In genomic region chr16:74700206-74701040, GRCh38 we compare ENCODE assay signal across 1 cellular context.
TF ChIP-seq lines count a peak whose summit lies in the region.

Gene MLKL (minus strand): TSS chr16:74700862. CDS start chr16:74695757, 5,105 bp downstream.

TF ChIP-seq in HepG2, 621 proteins besides CTCF, POLR2A, EP300 and RAD21 (continued from another document and continues in another):
- no peak for TF ChIP-seq TRAFD1 (CRISPR knock-in tag; IDR thresholded peaks at IDR 0.05; ENCODE audit: borderline replicate concordance)
- TF ChIP-seq GMEB1 (CRISPR knock-in tag; IDR thresholded peaks at IDR 0.05; ENCODE audit: borderline replicate concordance) = peak; percentile 59
- peak; percentile 72 for TF ChIP-seq POGZ (CRISPR knock-in tag; IDR thresholded peaks at IDR 0.05)
- TF ChIP-seq JUN (CRISPR knock-in tag; IDR thresholded peaks at IDR 0.05) = 0 out of 2 replicates have a peak, but pooled peaks have one; percentile 15
- TF ChIP-seq MIXL1 (CRISPR knock-in tag; IDR thresholded peaks at IDR 0.05) = no peak
- no peak for TF ChIP-seq ZNF609 (CRISPR knock-in tag; IDR thresholded peaks at IDR 0.05; ENCODE audit: borderline replicate concordance)
- TF ChIP-seq MXD1 (CRISPR knock-in tag; IDR thresholded peaks at IDR 0.05) = peak; percentile 92
- TF ChIP-seq MXI1 (IDR thresholded peaks at IDR 0.05; ENCODE audit: borderline replicate concordance, low read depth, low read length) = peak; percentile 87; the same call in 2 of the 3 replicates
- TF ChIP-seq FOXA1 (IDR thresholded peaks at IDR 0.05) = no peak
- peak; percentile 10; the same call in 1 of the 2 replicates for TF ChIP-seq FOXA1 (CRISPR knock-in tag; IDR thresholded peaks at IDR 0.05)
- TF ChIP-seq ZNF256 (CRISPR knock-in tag; conservative IDR thresholded peaks at IDR 0.05) = no peak
- no peak for TF ChIP-seq SRSF1 (optimal IDR thresholded peaks at IDR 0.05; ENCODE audit: low read depth, low read length)
- peak; percentile 60; the same call in 1 of the 2 replicates for TF ChIP-seq REL (CRISPR knock-in tag; conservative IDR thresholded peaks at IDR 0.05)
- TF ChIP-seq HOXA5 (CRISPR knock-in tag; IDR thresholded peaks at IDR 0.05) = peak; percentile 75
- TF ChIP-seq ZBTB42 (CRISPR knock-in tag; IDR thresholded peaks at IDR 0.05) = no peak
- 0 out of 2 replicates have a peak, but pooled peaks have one; percentile 4 for TF ChIP-seq ZNF136 (CRISPR knock-in tag; IDR thresholded peaks at IDR 0.05; ENCODE audit: low read depth)
- peak; percentile 24 for TF ChIP-seq ZNF629 (CRISPR knock-in tag; conservative IDR thresholded peaks at IDR 0.05)
- TF ChIP-seq ZBTB40 (IDR thresholded peaks at IDR 0.05) = no peak
- TF ChIP-seq ZBTB40 (CRISPR knock-in tag; IDR thresholded peaks at IDR 0.05) = peak; percentile 62; the same call in 1 of the 2 replicates
- no peak for TF ChIP-seq HOXA7 (CRISPR knock-in tag; IDR thresholded peaks at IDR 0.05)
- peak; percentile 93; the same call in 1 of the 2 replicates for TF ChIP-seq ATF5 (CRISPR knock-in tag; IDR thresholded peaks at IDR 0.05; ENCODE audit: low read depth)
- TF ChIP-seq CREB1 (IDR thresholded peaks at IDR 0.05) = peak; percentile 45; the same call in 1 of the 2 replicates
- peak; percentile 80 for TF ChIP-seq CREB1 (CRISPR knock-in tag; IDR thresholded peaks at IDR 0.05)
- TF ChIP-seq PHB2 (IDR thresholded peaks at IDR 0.05; ENCODE audit: partially characterized antibody) = no peak
- no peak; the same call in 1 of the 2 replicates for TF ChIP-seq FLYWCH1 (CRISPR knock-in tag; IDR thresholded peaks at IDR 0.05)
- TF ChIP-seq ZNF605 (CRISPR knock-in tag; IDR thresholded peaks at IDR 0.05) = peak; percentile 94
- TF ChIP-seq ZNF766 (CRISPR knock-in tag; IDR thresholded peaks at IDR 0.05; ENCODE audit: borderline replicate concordance) = peak; percentile 69; the same call in 1 of the 2 replicates
- TF ChIP-seq ZBTB34 (CRISPR knock-in tag; IDR thresholded peaks at IDR 0.05) = 0 out of 2 replicates have a peak, but pooled peaks have one; percentile 19
- TF ChIP-seq NR2F2 (IDR thresholded peaks at IDR 0.05; ENCODE audit: borderline replicate concordance, low read depth) = no peak
- TF ChIP-seq EHMT2 (IDR thresholded peaks at IDR 0.05; ENCODE audit: borderline replicate concordance, low read depth, low read length) = no peak
- TF ChIP-seq RBM22 (optimal IDR thresholded peaks at IDR 0.05; ENCODE audit: low read length) = no peak
- TF ChIP-seq ZNF335 (CRISPR knock-in tag; IDR thresholded peaks at IDR 0.05) = no peak; the same call in 1 of the 2 replicates
- 0 out of 2 replicates have a peak, but pooled peaks have one; percentile 93 for TF ChIP-seq ZNF274 (CRISPR knock-in tag; IDR thresholded peaks at IDR 0.05)
- no peak; the same call in 1 of the 2 replicates for TF ChIP-seq STAT6 (CRISPR knock-in tag; IDR thresholded peaks at IDR 0.05; ENCODE audit: borderline replicate concordance)
- no peak for TF ChIP-seq ZNF431 (CRISPR knock-in tag; IDR thresholded peaks at IDR 0.05; ENCODE audit: borderline replicate concordance, low read depth)
- 0 out of 2 replicates have a peak, but pooled peaks have one; percentile 59 for TF ChIP-seq TOE1 (CRISPR knock-in tag; IDR thresholded peaks at IDR 0.05)
- TF ChIP-seq SALL2 (CRISPR knock-in tag; IDR thresholded peaks at IDR 0.05) = peak; percentile 70; the same call in 1 of the 2 replicates
